ENCODE assay signal across 19 cellular contexts in genomic region chr20:63283397-63284082, GRCh38. TPM values are rescaled to one million over a fixed set of nuclear protein-coding genes. Genes with fewer than 3 reads are reported as not detected.
DNase-seq lines count a peak whose midpoint lies in the region; TF ChIP-seq lines count a peak whose summit lies in the region.
"Had no signal": no experiment of that assay in that cellular context is flagged by ENCODE, and none has a peak within 500 bp of the region (broad histone marks: within the 10 kb centered on the region; RNA-seq: fewer than 3 reads in every experiment).

No MANE protein-coding gene starts in this region.

- no peak overlapping the region for H3K27ac ChIP-seq in trophoblast cell (ENCODE audit: low read depth, low read length)
- H3K27ac ChIP-seq: parathyroid adenoma had no signal

- H3K4ac ChIP-seq in trophoblast cell (ENCODE audit: low read depth, low read length) = no peak overlapping the region

- no peak overlapping the region for H3K9ac ChIP-seq in trophoblast cell (ENCODE audit: low read length)
- H3K9ac ChIP-seq: parathyroid adenoma had no signal

- H3K4me2 ChIP-seq in trophoblast cell (ENCODE audit: low read length) = no peak overlapping the region
- H3K4me2 ChIP-seq: GM23338 had no signal

- no peak for TF ChIP-seq POLR2A in erythroblast (IDR thresholded peaks at IDR 0.05; ENCODE audit: low read length)

- peaks cover 75% of the 10 kb centered on the region for H3K36me3 Mint-ChIP-seq in activated T-cell treated with anti-CD3 and anti-CD28 coated beads, Interleukin-2, amount 50 U/mL, for 24 hours (ENCODE audit: low read depth)
- H3K36me3 Mint-ChIP-seq in activated naive CD8-positive, alpha-beta T cell = no peaks in the 10 kb centered on the region

- H4K91ac ChIP-seq in trophoblast cell (ENCODE audit: low read depth, low read length) = no peak overlapping the region

- H2AK5ac ChIP-seq in trophoblast cell (ENCODE audit: low read length) = no peak overlapping the region

- WGBS in trophoblast cell (ENCODE audit: extremely low coverage, insufficient coverage, insufficient read length) = no CpG with 5 or more reads among the region's 33 CpGs

- peak overlapping the region; percentile 87 for H3K4me3 ChIP-seq in Jurkat, Clone E6-1 (ENCODE audit: low read length)
- no peak overlapping the region for H3K4me3 ChIP-seq in trophoblast cell (ENCODE audit: low read depth, low read length)
- H3K4me3 ChIP-seq: GM23338 had no signal

- H3K79me1 ChIP-seq in trophoblast cell (ENCODE audit: low read length) = no peaks in the 10 kb centered on the region

- H3K4me3 Mint-ChIP-seq in activated T-cell treated with anti-CD3 and anti-CD28 coated beads, Interleukin-2, amount 50 U/mL, for 24 hours = peak overlapping the region; percentile 62
- peak overlapping the region; percentile 73 for H3K4me3 Mint-ChIP-seq in activated naive CD8-positive, alpha-beta T cell
- H3K4me3 Mint-ChIP-seq: GM23338 had no signal

- peak overlapping the region; percentile 52 for H3K27ac Mint-ChIP-seq in activated T-cell treated with anti-CD3 and anti-CD28 coated beads, Interleukin-2, amount 50 U/mL, for 24 hours
- no peak overlapping the region for H3K27ac Mint-ChIP-seq in activated naive CD8-positive, alpha-beta T cell
- H3K27ac Mint-ChIP-seq: GM23338; stimulated activated memory B cell treated with anti-CD40 and anti-IgM and Interleukin-4, amounts not matched to agents 10 μg/mL and 1 μg/mL and 100 μg/mL, for 72 hours had no signal

- no peak overlapping the region for H3K23ac ChIP-seq in trophoblast cell (ENCODE audit: low read length)

- peaks cover 2% of the 10 kb centered on the region for H3K9me3 ChIP-seq in trophoblast cell (ENCODE audit: insufficient read depth, low read depth, low read length)
- H3K9me3 ChIP-seq: esophagus squamous epithelium had no signal

- no peak overlapping the region for H4K8ac ChIP-seq in trophoblast cell (ENCODE audit: low read depth, low read length)

- no peaks in the 10 kb centered on the region for H3K79me2 ChIP-seq in trophoblast cell (ENCODE audit: control insufficient read depth, insufficient read depth, low read length, poor library complexity)
- H3K79me2 ChIP-seq: parathyroid adenoma had no signal

- no peak overlapping the region for H2BK12ac ChIP-seq in trophoblast cell (ENCODE audit: low read length)

- H3K4me1 ChIP-seq in trophoblast cell (ENCODE audit: control insufficient read depth in 1 of 2, insufficient read depth in 2 of 2, low read length in 2 of 2) = no peaks in the 10 kb centered on the region
- H3K4me1 ChIP-seq: esophagus squamous epithelium, parathyroid adenoma had no signal

- no peaks in the 10 kb centered on the region for H3K27me3 ChIP-seq in trophoblast cell (ENCODE audit: insufficient read depth, low read length)
- H3K27me3 ChIP-seq: dorsolateral prefrontal cortex, esophagus squamous epithelium had no signal

- H3K4me1 Mint-ChIP-seq in activated T-cell treated with anti-CD3 and anti-CD28 coated beads, Interleukin-2, amount 50 U/mL, for 24 hours (ENCODE audit: low read depth) = peaks cover 4% of the 10 kb centered on the region
- peaks cover 1% of the 10 kb centered on the region for H3K4me1 Mint-ChIP-seq in activated naive CD8-positive, alpha-beta T cell (ENCODE audit: low read depth)
- H3K4me1 Mint-ChIP-seq: GM23338; stimulated activated memory B cell treated with anti-CD40 and anti-IgM and Interleukin-4, amounts not matched to agents 10 μg/mL and 1 μg/mL and 100 μg/mL, for 72 hours had no signal

- H3K18ac ChIP-seq in trophoblast cell (ENCODE audit: low read length) = no peak overlapping the region

- H3K27me3 Mint-ChIP-seq in activated T-cell treated with anti-CD3 and anti-CD28 coated beads, Interleukin-2, amount 50 U/mL, for 24 hours = no peaks in the 10 kb centered on the region
- H3K27me3 Mint-ChIP-seq in activated naive CD8-positive, alpha-beta T cell = no peaks in the 10 kb centered on the region
- H3K27me3 Mint-ChIP-seq: stimulated activated memory B cell treated with anti-CD40 and anti-IgM and Interleukin-4, amounts not matched to agents 10 μg/mL and 1 μg/mL and 100 μg/mL, for 72 hours had no signal

- H3K36me3 ChIP-seq in trophoblast cell (ENCODE audit: control insufficient read depth in 1 of 2, insufficient read depth in 2 of 2, low read length in 2 of 2) = peaks cover 97 to 98% of the 10 kb centered on the region in 2 experiments

- DNase-seq in activated T-cell treated with anti-CD3 and anti-CD28 coated beads, Interleukin-2, amount 50 U/mL, for 24 hours = no peak
- no peak for DNase-seq in activated T-cell treated with anti-CD3 and anti-CD28 coated beads, Interleukin-2, amount 50 U/mL, for 1 hour
- no peak for DNase-seq in Jurkat, Clone E6-1 (ENCODE audit: low read depth, low spot score)
- DNase-seq in trophoblast cell (no peak), RKO (ENCODE audit: low spot score) (no peak), SHP77 (lab: John Stamatoyannopoulos, UW) (no peak), erythroblast (lab: John Stamatoyannopoulos, UW) (no peak)
- DNase-seq: activated CD4-positive, alpha-beta T cell treated with anti-CD3 and anti-CD28 coated beads for 48 hours; activated gamma-delta T cell; esophagus squamous epithelium; Karpas-422; NCI-H1417; SIG-M5 had no signal

- H2BK120ac ChIP-seq in trophoblast cell (ENCODE audit: insufficient read depth, low read length, poor library complexity) = no peak overlapping the region

- no peak overlapping the region for H2BK5ac ChIP-seq in trophoblast cell (ENCODE audit: low read depth, low read length, poor library complexity)

- no peak overlapping the region for H3K14ac ChIP-seq in trophoblast cell (ENCODE audit: low read length)

- H3K9me3 Mint-ChIP-seq in activated T-cell treated with anti-CD3 and anti-CD28 coated beads, Interleukin-2, amount 50 U/mL, for 24 hours = no peaks in the 10 kb centered on the region
- H3K9me3 Mint-ChIP-seq in activated naive CD8-positive, alpha-beta T cell (ENCODE audit: low read depth) = no peaks in the 10 kb centered on the region
- H3K9me3 Mint-ChIP-seq: GM23338; stimulated activated memory B cell treated with anti-CD40 and anti-IgM and Interleukin-4, amounts not matched to agents 10 μg/mL and 1 μg/mL and 100 μg/mL, for 72 hours had no signal

- H4K12ac ChIP-seq in trophoblast cell (ENCODE audit: low read depth, low read length) = peak overlapping the region; percentile 45

- no peak overlapping the region for H2AFZ ChIP-seq in trophoblast cell (ENCODE audit: insufficient read depth, low read length, poor library complexity)
- H2AFZ ChIP-seq: GM23338, parathyroid adenoma had no signal

RNA-seq across cellular contexts. Expression of gene COL20A1, which starts 9.4 kb away (rescaled TPM):
- polyA plus RNA-seq in Jurkat, Clone E6-1 (2012; ENCODE audit: insufficient read depth, insufficient read length) = not detected
- 0.23 and 0.26 TPM in 2 replicates for polyA plus RNA-seq in trophoblast cell (2013)
- polyA plus RNA-seq: urinary bladder had no signal

RNA-seq across cellular contexts. Expression of gene ARFGAP1, which starts 10.9 kb away (rescaled TPM):
- polyA plus RNA-seq in Jurkat, Clone E6-1 (2012; ENCODE audit: insufficient read depth, insufficient read length) = 127 TPM
- polyA plus RNA-seq in trophoblast cell (2013) = 83.1 and 87.4 TPM in 2 replicates

RNA-seq across cellular contexts. Expression of gene NKAIN4, which starts 29.3 kb away (rescaled TPM):
- polyA plus RNA-seq in Jurkat, Clone E6-1 (2012; ENCODE audit: insufficient read depth, insufficient read length) = not detected
- polyA plus RNA-seq in trophoblast cell (2013) = 40.3 and 44.3 TPM in 2 replicates

RNA-seq across cellular contexts. Expression of gene BIRC7, which starts 47.8 kb away (rescaled TPM):
- not detected for polyA plus RNA-seq in Jurkat, Clone E6-1 (2012; ENCODE audit: insufficient read depth, insufficient read length)
- 12.8 and 14.9 TPM in 2 replicates for polyA plus RNA-seq in trophoblast cell (2013)
